In the genomic region with DNA sequence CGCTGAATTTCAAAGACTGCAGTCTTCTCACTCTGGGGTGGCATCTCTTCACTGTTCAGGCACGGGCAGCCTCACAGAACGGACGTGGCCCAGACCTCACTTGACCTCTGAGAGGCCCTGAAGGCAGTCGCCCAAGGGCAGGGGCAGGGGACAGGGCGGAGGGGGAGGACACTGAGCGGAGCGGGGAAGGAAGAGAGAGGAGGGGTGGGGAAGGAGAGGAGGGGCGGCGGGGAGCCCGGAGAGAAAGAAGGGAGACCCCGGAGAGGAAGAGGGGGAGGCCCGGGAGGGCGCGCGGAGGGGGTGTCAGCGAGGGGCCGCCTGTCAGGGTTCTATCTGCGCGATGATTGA, we compare ENCODE assay signal across 8 cellular contexts. TPM values are rescaled to one million over a fixed set of nuclear protein-coding genes. Genes with fewer than 3 reads are reported as not detected.
DNase-seq lines count a peak whose midpoint lies in the region; ATAC-seq and TF ChIP-seq lines count a peak whose summit lies in the region.

No MANE protein-coding gene starts in this region.

- POLR2A ChIA-PET in BJ (lab: Charles Lee): no interaction called here

- peak; percentile 40 for ATAC-seq in mucosa of descending colon

- DNase-seq in BJ (ENCODE audit: low read depth) (no peak), dorsolateral prefrontal cortex (no peak), mucosa of descending colon (peak in 2 of 3 donors; percentile 21 to 47), GF-D8 (lab: John Stamatoyannopoulos, UW) (no peak), Kasumi-1 (lab: John Stamatoyannopoulos, UW) (no peak), cerebellum (ENCODE audit: low spot score) (no peak), activated gamma-delta T cell (lab: John Stamatoyannopoulos, UW) (no peak)
- no peak for DNase-seq in Jurkat, Clone E6-1 (ENCODE audit: low read depth, low spot score)

- H3K36me3 ChIP-seq in BJ (ENCODE audit: control insufficient read depth, insufficient read depth, low read length) (no peaks in the 10 kb centered on the region), mucosa of descending colon (ENCODE audit: low read depth) (no peaks in the 10 kb centered on the region)

- CTCF ChIA-PET in BJ (lab: Yijun Ruan, JAX): interaction anchor here (1.3 to 1.8 kb wide), 3 partner anchors 10 to 33 kb away, joined by 3 to 5 read pairs (median 3); no protein-coding TSS in a partner anchor

- TF ChIP-seq CTCF in BJ (IDR thresholded peaks at IDR 0.05; ENCODE audit: insufficient read depth, low read depth, low read length) (no peak), dorsolateral prefrontal cortex (IDR thresholded peaks at IDR 0.05 in 54 of 56, conservative IDR thresholded peaks at IDR 0.05 in 2 of 56; ENCODE audit: low read depth in 1 of 56, partially characterized antibody in 56 of 56) (no peak), mucosa of descending colon (IDR thresholded peaks at IDR 0.05) (no peak)

- H3K27me3 ChIP-seq in BJ (ENCODE audit: control insufficient read depth, insufficient read depth, low read length) (peaks cover 11% of the 10 kb centered on the region), dorsolateral prefrontal cortex (no peaks in the 10 kb centered on the region)

- H3K4me3 ChIP-seq in BJ (ENCODE audit: low read depth, low read length) (peak overlapping the region; percentile 49), dorsolateral prefrontal cortex (peak overlapping the region; percentile 54 to 84 (median 68)), mucosa of descending colon (no peak overlapping the region)
- H3K4me3 ChIP-seq in Jurkat, Clone E6-1 (ENCODE audit: low read length): peak overlapping the region; percentile 41

- peak overlapping the region in 55 of 59 donors; percentile 10 to 93 (median 78) for H3K27ac ChIP-seq in dorsolateral prefrontal cortex

- H3K9me3 ChIP-seq in mucosa of descending colon: peaks cover 5% of the 10 kb centered on the region

- intact Hi-C loops in dorsolateral prefrontal cortex (cut with DNase I): no loop called here
- intact Hi-C loops in mucosa of descending colon (cut with DNase I, micrococcal nuclease): no loop called here

- peaks cover 6% of the 10 kb centered on the region for H3K4me1 ChIP-seq in mucosa of descending colon (ENCODE audit: low read depth)

RNA-seq across cellular contexts. Expression of gene COMTD1, which starts 58.7 kb away (rescaled TPM):
- 3.1 and 3.3 TPM in 2 replicates for polyA plus RNA-seq in BJ (2011; rRNA removed)
- 0.51 and 1.3 TPM in 2 replicates for polyA minus RNA-seq in BJ (2011; rRNA and poly(A)+ RNA removed)
- 16.4 TPM for polyA plus RNA-seq in Jurkat, Clone E6-1 (2012; ENCODE audit: insufficient read depth, insufficient read length)
- total RNA-seq in dorsolateral prefrontal cortex: 10 to 100 TPM in 65 of 120 experiments, 1 to 10 TPM in 55; 3.0 to 19.0 (median 10.2) TPM
- total RNA-seq in mucosa of descending colon: 10 to 100 TPM; 42.9 to 76.3 (median 72.3) TPM
- total RNA-seq in cerebellum: 13.8 TPM

Comparison
In these comparisons a context has a peak if more than half of its experiments do, and no peak if none do; other contexts are left out.
1. DNase-seq: peak in mucosa of descending colon (2 of 3); none in BJ (single experiment), Jurkat, Clone E6-1 (single experiment), dorsolateral prefrontal cortex (0 of 10), GF-D8 (single experiment), Kasumi-1 (0 of 2), cerebellum (single experiment) and activated gamma-delta T cell (single experiment).